Comparison of ENCODE assay signal across 35 cellular contexts in genomic region chr6:65221153-65221552, GRCh38.
"Had no signal": no experiment of that assay in that cellular context is flagged by ENCODE, and none has a peak within 500 bp of the region (broad histone marks: within the 10 kb centered on the region; RNA-seq: fewer than 3 reads in every experiment).

No MANE protein-coding gene starts in this region.

- DNase-seq: Karpas-422, Kasumi-1, MG63, MM.1S, MV-4-11, NCI-H1048, NCI-H1092, NCI-H1092 treated with DMSO at 0.1 percent for 48 hours, NCI-H1105, NCI-H1105 treated with DMSO at 0.1 percent for 48 hours, NCI-H1417, NCI-H1417 treated with DMSO at 0.1 percent for 48 hours, NCI-H1436, NCI-H1436 treated with DMSO at 0.1 percent for 48 hours, NCI-H146, NCI-H1694, NCI-H1694 treated with DMSO at 0.1 percent for 48 hours, NCI-H187, NCI-H187 treated with DMSO at 0.1 percent for 48 hours, NCI-H1930, NCI-H2029, NCI-H2029 treated with DMSO at 0.1 percent for 48 hours, NCI-H2081, NCI-H2081 treated with DMSO at 0.1 percent for 48 hours, NCI-H2107, NCI-H2171, NCI-H2171 treated with DMSO at 0.1 percent for 48 hours, NCI-H2227 treated with DMSO at 0.1 percent for 48 hours, NCI-H226, NCI-H345, NCI-H446, NCI-H446 treated with DMSO at 0.1 percent for 48 hours, NCI-H510A, NCI-H510A treated with DMSO at 0.1 percent for 48 hours, NCI-H524 had no signal

- H3K36me3 ChIP-seq: MG63 had no signal

- H3K27me3 ChIP-seq: MG63 had no signal

- H3K4me3 ChIP-seq: MG63 had no signal

- H3K9me3 ChIP-seq: MG63 had no signal
